9 cellular contexts compared by ENCODE assay signal in the genomic region with DNA sequence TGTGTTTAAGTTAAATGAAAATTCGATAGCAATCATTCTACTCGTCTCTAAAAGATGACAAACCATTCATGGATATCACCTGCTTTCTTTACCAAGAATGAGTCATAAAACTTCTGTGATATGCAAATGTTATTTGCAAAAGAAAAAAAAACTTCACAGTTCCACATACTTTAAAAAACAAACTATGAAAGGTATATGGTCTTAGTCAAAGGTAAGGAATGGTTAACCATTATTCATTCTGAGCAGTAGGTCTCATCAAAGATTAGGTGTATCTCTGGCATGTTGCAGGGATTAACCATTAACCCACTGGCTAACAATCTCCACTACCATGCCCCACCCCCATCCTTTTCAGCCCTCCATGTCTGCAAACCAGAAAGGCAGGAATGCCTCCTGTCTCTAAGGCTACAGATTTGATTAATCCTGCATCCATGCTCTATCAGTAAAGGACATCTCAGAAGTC. TPM values are rescaled to one million over a fixed set of nuclear protein-coding genes. Genes with fewer than 3 reads are reported as not detected.
DNase-seq lines count a peak whose midpoint lies in the region; ATAC-seq and TF ChIP-seq lines count a peak whose summit lies in the region.
"Had no signal": no experiment of that assay in that cellular context is flagged by ENCODE, and none has a peak within 500 bp of the region (broad histone marks: within the 10 kb centered on the region; RNA-seq: fewer than 3 reads in every experiment).

No MANE protein-coding gene starts in this region.

- no peak for DNase-seq in activated CD4-positive, CD25-positive, alpha-beta regulatory T cell (lab: John Stamatoyannopoulos, UW)
- DNase-seq in WTC11 (ENCODE audit: low spot score), result no peak
- no peak for DNase-seq in smooth muscle cell (lab: John Stamatoyannopoulos, UW; ENCODE audit: unreplicated experiment)
- DNase-seq in mesenteric fat pad (ENCODE audit: low spot score), result no peak
- DNase-seq in stimulated activated CD4-positive, alpha-beta T cell treated with anti-CD3 and anti-CD28 coated beads, Interleukin-4, amount 100 ng/mL, for 24 hours, result no peak
- no peak for DNase-seq in CD4-positive, alpha-beta T cell
- DNase-seq: activated CD8-positive, alpha-beta T cell treated with anti-CD3 and anti-CD28 coated beads for 36 hours had no signal

- no peak overlapping the region for H2AFZ ChIP-seq in smooth muscle cell (ENCODE audit: low read depth)

- H3F3A ChIP-seq in smooth muscle cell (ENCODE audit: low read depth), result no peaks in the 10 kb centered on the region

- H3K36me3 Mint-ChIP-seq in WTC11, result peaks cover 40% of the 10 kb centered on the region
- no peaks in the 10 kb centered on the region for H3K36me3 Mint-ChIP-seq in CD4-positive, alpha-beta T cell (ENCODE audit: low read depth)

- POLR2A ChIA-PET in WTC11 (lab: Charles Lee), result no interaction called here
- POLR2A ChIA-PET in CD4-positive, alpha-beta T cell (lab: Charles Lee), result no interaction called here

- H3K9me3 Mint-ChIP-seq in WTC11, result peaks cover 34% of the 10 kb centered on the region
- no peaks in the 10 kb centered on the region for H3K9me3 Mint-ChIP-seq in CD4-positive, alpha-beta T cell
- H3K9me3 Mint-ChIP-seq: activated CD8-positive, alpha-beta T cell treated with anti-CD3 and anti-CD28 coated beads for 36 hours had no signal

- no peak overlapping the region for H3K27ac ChIP-seq in smooth muscle cell (ENCODE audit: low read depth)
- no peak overlapping the region for H3K27ac ChIP-seq in CD4-positive, alpha-beta T cell (ENCODE audit: low read depth, low read length)

- H3K4me1 ChIP-seq in smooth muscle cell (ENCODE audit: low read depth), result peaks cover 11% of the 10 kb centered on the region

- no peak overlapping the region for H3K4me2 ChIP-seq in smooth muscle cell

- peaks cover 98% of the 10 kb centered on the region for H4K20me1 ChIP-seq in smooth muscle cell (ENCODE audit: low read depth)

- no peak overlapping the region for H3K9ac ChIP-seq in smooth muscle cell (ENCODE audit: low read depth)

- WGBS in smooth muscle cell (ENCODE audit: low lambda C conversion rate), result 61% methylated on average over 2 of the region's 2 CpGs

- H3K4me3 Mint-ChIP-seq in WTC11, result no peak overlapping the region
- H3K4me3 Mint-ChIP-seq in CD4-positive, alpha-beta T cell, result no peak overlapping the region
- H3K4me3 Mint-ChIP-seq: activated CD8-positive, alpha-beta T cell treated with anti-CD3 and anti-CD28 coated beads for 36 hours had no signal

- CTCF ChIA-PET in WTC11 (lab: Charles Lee), result interaction anchor here (2.4 kb wide), 1 partner anchor 45 kb away, joined by 7 read pairs; a partner anchor contains a TSS
- CTCF ChIA-PET in CD4-positive, alpha-beta T cell (lab: Charles Lee), result no interaction called here

- H3K4me1 Mint-ChIP-seq in WTC11, result peaks cover 45% of the 10 kb centered on the region
- H3K4me1 Mint-ChIP-seq in CD4-positive, alpha-beta T cell (ENCODE audit: low read depth), result no peaks in the 10 kb centered on the region

- peak overlapping the region; percentile 60; the same call in 1 of the 2 replicates for H3K27ac Mint-ChIP-seq in WTC11
- H3K27ac Mint-ChIP-seq in CD4-positive, alpha-beta T cell, result no peak overlapping the region
- H3K27ac Mint-ChIP-seq: activated CD8-positive, alpha-beta T cell treated with anti-CD3 and anti-CD28 coated beads for 36 hours had no signal

- peaks cover 7% of the 10 kb centered on the region for H3K27me3 Mint-ChIP-seq in WTC11 (ENCODE audit: low read depth)
- no peaks in the 10 kb centered on the region for H3K27me3 Mint-ChIP-seq in CD4-positive, alpha-beta T cell

- peak; percentile 7 to 35 for ATAC-seq in activated CD4-positive, CD25-positive, alpha-beta regulatory T cell treated with anti-CD3 and anti-CD28 coated beads, Interleukin-2, amount 50 U/mL, for 24 hours
- ATAC-seq in HG03135 (IDR thresholded peaks at IDR 0.05; ENCODE audit: unreplicated experiment), result peak; percentile 64
- ATAC-seq in WTC11, result peak; percentile 64
- ATAC-seq in CD4-positive, alpha-beta T cell (ENCODE audit: poor library complexity), result no peak
- ATAC-seq: activated CD8-positive, alpha-beta T cell treated with anti-CD3 and anti-CD28 coated beads for 36 hours had no signal

- no peaks in the 10 kb centered on the region for H3K36me3 ChIP-seq in smooth muscle cell (ENCODE audit: low read depth)

- no peaks in the 10 kb centered on the region for H3K27me3 ChIP-seq in smooth muscle cell (ENCODE audit: low read depth)
- H3K27me3 ChIP-seq in CD4-positive, alpha-beta T cell (ENCODE audit: control insufficient read depth, insufficient read depth, low read length), result no peaks in the 10 kb centered on the region

- TF ChIP-seq CTCF in WTC11 (IDR thresholded peaks at IDR 0.05), result no peak
- TF ChIP-seq CTCF in smooth muscle cell (IDR thresholded peaks at IDR 0.05; ENCODE audit: borderline replicate concordance, insufficient read depth, poor library complexity, severe bottlenecking), result no peak
- no peak for TF ChIP-seq CTCF in CD4-positive, alpha-beta T cell (IDR thresholded peaks at IDR 0.05)

- H3K79me2 ChIP-seq in smooth muscle cell (ENCODE audit: low read depth), result peaks cover 92% of the 10 kb centered on the region

- peak overlapping the region; percentile 21 for H3K4me3 ChIP-seq in smooth muscle cell

- H3K9me3 ChIP-seq in smooth muscle cell (replicated peaks; ENCODE audit: low read depth), result no peaks in the 10 kb centered on the region
- no peaks in the 10 kb centered on the region for H3K9me3 ChIP-seq in CD4-positive, alpha-beta T cell (ENCODE audit: control insufficient read depth, low read length)

- intact Hi-C loops in CD4-positive, alpha-beta T cell (cut with DNase I, micrococcal nuclease), result no loop called here

TF ChIP-seq in WTC11, 78 proteins besides CTCF, POLR2A, EP300 and RAD21:
- no peak for TF ChIP-seq ZNF317 (CRISPR knock-in tag; IDR thresholded peaks at IDR 0.05; ENCODE audit: borderline replicate concordance, low read depth)
- no peak for TF ChIP-seq CREM (CRISPR knock-in tag; IDR thresholded peaks at IDR 0.05)

RNA-seq across cellular contexts. Expression of a gene that starts 44.4 kb away (rescaled TPM):
- total RNA-seq in WTC11 (2021) (83.3 to 88.4 TPM (median 86.4 TPM) in 3 replicates), smooth muscle cell (28.6 and 28.9 TPM in 2 replicates), mesenteric fat pad (47.6 TPM)
- polyA plus RNA-seq in smooth muscle cell, result 13.7 and 13.9 TPM in 2 replicates
- total RNA-seq in CD4-positive, alpha-beta T cell, result under 1 TPM; 0.03 TPM

Comparison
In these comparisons a context has a peak if more than half of its experiments do, and no peak if none do; other contexts are left out.
1. RNA of a gene that starts 44.4 kb away (total RNA-seq): 83.3 to 88.4 TPM in WTC11, 47.6 TPM in mesenteric fat pad (single experiment) and 28.6 to 28.9 TPM in smooth muscle cell; 0.03 TPM in CD4-positive, alpha-beta T cell; every median in the first group is over 10 times any median in the second.